23 cellular contexts compared by ENCODE assay signal in the genomic region with DNA sequence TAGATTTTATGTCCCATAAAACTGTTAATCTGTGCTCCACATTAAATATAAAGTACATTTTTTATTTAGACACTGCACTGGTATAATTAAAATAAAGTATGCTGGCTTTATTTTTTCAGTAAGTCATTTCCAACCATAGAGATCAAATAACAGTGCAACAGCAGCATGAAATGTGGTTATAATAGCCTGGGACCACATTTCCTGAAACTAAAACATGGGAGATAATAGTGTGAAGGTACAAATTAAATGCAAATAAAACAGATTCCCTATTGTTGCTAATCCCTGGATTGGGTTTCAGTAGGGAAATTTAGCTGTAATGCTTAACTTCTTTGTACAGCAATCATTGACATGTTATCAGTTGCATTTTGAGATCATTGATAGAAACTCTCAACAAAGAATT.
"Had no signal": no experiment of that assay in that cellular context is flagged by ENCODE, and none has a peak within 500 bp of the region (broad histone marks: within the 10 kb centered on the region; RNA-seq: fewer than 3 reads in every experiment).

No MANE protein-coding gene starts in this region.

- DNase-seq: activated B cell treated with CpG ODN at 0.5 μM for 24 hours; activated CD4-positive, alpha-beta T cell treated with anti-CD3 and anti-CD28 coated beads, Interleukin-2, amount 50 U/mL, for 1 hour; activated CD8-positive, alpha-beta memory T cell treated with anti-CD3 and anti-CD28 coated beads, Interleukin-2, amount 10 ng/mL, durations not matched to agents 7 days and 5 days; activated CD8-positive, alpha-beta T cell treated with anti-CD3 and anti-CD28 coated beads for 36 hours; activated naive CD4-positive, alpha-beta T cell; activated T-cell treated with anti-CD3 and anti-CD28 coated beads, Interleukin-2, amount 50 U/mL, for 48 hours; adrenal gland; aorta; cortex of kidney; effector memory CD8-positive, alpha-beta T cell; islet precursor cell; left ventricle myocardium inferior; naive B cell; nephron progenitor cell; ovary; right lobe of liver; stimulated activated CD4-positive, alpha-beta T cell treated with anti-CD3 and anti-CD28 coated beads, Interleukin-2, amount 100 ng/mL, for 48 hours; stimulated activated naive CD4-positive, alpha-beta T cell treated with Interleukin-2 at 50 U/mL for 16 hours; testis; trophoblast cell had no signal

- H3K27ac ChIP-seq: adrenal gland, gastroesophageal sphincter, hepatocyte, left ventricle myocardium inferior, ovary, right lobe of liver, testis had no signal

- H2AFZ ChIP-seq: hepatocyte had no signal

- H3K9me3 ChIP-seq: adrenal gland, left ventricle myocardium inferior, ovary, right lobe of liver, testis had no signal

- H3K4me3 ChIP-seq: adrenal gland, gastroesophageal sphincter, hepatocyte, left ventricle myocardium inferior, lung, ovary, right lobe of liver, testis had no signal

- H3K27me3 ChIP-seq: adrenal gland, gastroesophageal sphincter, hepatocyte, ovary, right lobe of liver, testis had no signal

- H3K79me2 ChIP-seq: hepatocyte had no signal

- ATAC-seq: activated CD8-positive, alpha-beta memory T cell treated with anti-CD3 and anti-CD28 coated beads, Interleukin-2, amount 10 ng/mL, durations not matched to agents 7 days and 5 days; activated CD8-positive, alpha-beta T cell treated with anti-CD3 and anti-CD28 coated beads for 36 hours; effector memory CD8-positive, alpha-beta T cell; gastroesophageal sphincter; right lobe of liver had no signal

- H3K36me3 ChIP-seq: adrenal gland, gastroesophageal sphincter, left ventricle myocardium inferior, ovary, right lobe of liver had no signal

- H3K4me1 ChIP-seq: gastroesophageal sphincter, left ventricle myocardium inferior, right lobe of liver, testis had no signal
